In the genomic region with DNA sequence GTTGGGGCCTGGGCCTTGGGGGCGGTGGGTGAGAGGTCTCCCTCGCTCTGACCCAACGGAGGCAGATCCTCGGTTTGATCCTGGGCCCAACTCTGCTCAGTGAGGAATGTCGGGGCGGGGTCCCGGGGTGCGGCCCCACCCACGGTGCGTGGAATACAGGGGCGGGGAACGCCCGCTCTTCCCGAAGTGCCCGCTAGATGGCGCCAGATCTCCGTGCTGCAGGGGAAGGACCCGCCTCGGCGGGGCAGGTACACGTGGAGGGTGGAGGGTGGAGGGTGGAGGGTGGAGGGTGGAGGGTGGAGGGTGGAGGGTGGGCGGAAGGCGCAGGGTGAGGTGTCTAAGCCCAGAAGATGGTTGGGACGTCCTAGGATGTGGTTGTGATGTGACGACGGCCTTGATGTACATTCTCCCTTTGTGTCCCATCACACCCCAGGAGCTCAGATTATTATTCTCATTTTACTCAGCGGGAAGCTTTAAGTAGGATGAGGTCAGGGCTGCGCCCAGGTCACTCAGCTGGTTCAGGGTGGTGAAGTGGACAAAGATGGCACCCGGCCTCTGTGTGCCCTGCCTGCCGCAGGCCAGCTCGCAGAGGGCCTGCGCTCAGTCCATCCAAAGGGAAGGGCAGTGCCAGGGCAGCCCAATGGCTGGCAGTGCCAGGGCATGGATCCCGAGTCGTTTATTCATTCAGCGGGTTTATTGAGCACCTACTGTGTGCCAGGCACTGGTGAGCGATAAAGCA, we compare ENCODE assay signal across 8 cellular contexts. TPM values are rescaled to one million over a fixed set of nuclear protein-coding genes. Genes with fewer than 3 reads are reported as not detected.
DNase-seq lines count a peak whose midpoint lies in the region; ATAC-seq and TF ChIP-seq lines count a peak whose summit lies in the region.

No MANE protein-coding gene starts in this region.

- H3K4me1 ChIP-seq in left ventricle myocardium inferior (peaks cover 14% of the 10 kb centered on the region), gastrocnemius medialis (peaks cover 19 to 23% of the 10 kb centered on the region in 2 donors)

- DNase-seq in GM03348 (ENCODE audit: low spot score) (peak; percentile 93), LNCaP clone FGC (ENCODE audit: low read depth) (no peak), T follicular helper cell (ENCODE audit: low read depth) (peak; percentile 75), left ventricle myocardium inferior (peak; percentile 82), gastrocnemius medialis (peak; percentile 29 to 65)
- peak; percentile 77 for DNase-seq in activated naive CD8-positive, alpha-beta T cell treated with anti-CD3 and anti-CD28 coated beads, Interleukin-2, amount 50 U/mL, for 16 hours (ENCODE audit: low read depth, low spot score)

- H3K36me3 ChIP-seq in left ventricle myocardium inferior (no peaks in the 10 kb centered on the region), gastrocnemius medialis (no peaks in the 10 kb centered on the region)

- ATAC-seq in GM21786 (IDR thresholded peaks at IDR 0.05; ENCODE audit: unreplicated experiment) (peak; percentile 60), gastrocnemius medialis (peak; percentile 79), HG02973 (IDR thresholded peaks at IDR 0.05; ENCODE audit: unreplicated experiment) (no peak)

- H3K4me3 ChIP-seq in LNCaP clone FGC (ENCODE audit: low read depth, low read length) (no peak overlapping the region), left ventricle myocardium inferior (peak overlapping the region; percentile 52), gastrocnemius medialis (peak overlapping the region in 1 of 4 donors; percentile 29)

- TF ChIP-seq CTCF in LNCaP clone FGC (IDR thresholded peaks at IDR 0.05; ENCODE audit: control insufficient read depth, extremely low read depth, insufficient read depth) (peak; percentile 97), left ventricle myocardium inferior (IDR thresholded peaks at IDR 0.05; ENCODE audit: borderline replicate concordance) (peak; percentile 86), gastrocnemius medialis (IDR thresholded peaks at IDR 0.05 in 4 of 5, conservative IDR thresholded peaks at IDR 0.05 in 1 of 5) (peak; percentile 71 to 96 (median 91))

- H3K9me3 ChIP-seq in left ventricle myocardium inferior (replicated peaks), result no peaks in the 10 kb centered on the region
- no peaks in the 10 kb centered on the region for H3K9me3 ChIP-seq in gastrocnemius medialis

- TF ChIP-seq POLR2A in gastrocnemius medialis (IDR thresholded peaks at IDR 0.05), result no peak

- H3K27me3 ChIP-seq in left ventricle myocardium inferior (ENCODE audit: low read depth), result no peaks in the 10 kb centered on the region
- no peaks in the 10 kb centered on the region for H3K27me3 ChIP-seq in gastrocnemius medialis

- in situ Hi-C loops in gastrocnemius medialis (cut with MboI; ENCODE audit: low sequenced_read_pairs in 4 of 4), result loop anchor here in 2 of 4 donors (5.0 to 25.0 kb wide), 3 partner anchors 83 to 253 kb away; partner anchors contain the start of gene RBM22 (in 2 of the 2)

- H3K27ac ChIP-seq in left ventricle myocardium inferior (replicated peaks), result peak overlapping the region; percentile 23
- H3K27ac ChIP-seq in gastrocnemius medialis, result peak overlapping the region in 3 of 4 donors; percentile 18 to 80 (median 60)

- intact Hi-C loops in left ventricle myocardium inferior (cut with micrococcal nuclease) (loop anchor here (5.0 kb wide), 1 partner anchor 63 kb away; no protein-coding TSS in a partner anchor), gastrocnemius medialis (cut with DNase I; ENCODE audit: low total_unique reads) (loop anchor here (1.0 to 10.0 kb wide), 4 partner anchors 64 to 388 kb away; partner anchors contain the start of genes IRGM and RBM22)

RNA-seq across cellular contexts. Expression of gene RPS14, which starts 9.4 kb away (rescaled TPM):
- total RNA-seq in left ventricle myocardium inferior, result 1,202 TPM
- total RNA-seq in gastrocnemius medialis, result 1,000 to 10,000 TPM; 1,865 to 2,215 (median 2,024) TPM

RNA-seq across cellular contexts. Expression of gene CD74, which starts 46.3 kb away (rescaled TPM):
- 251 TPM for total RNA-seq in left ventricle myocardium inferior
- 100 to 1,000 TPM; 123 to 291 (median 160) TPM for total RNA-seq in gastrocnemius medialis

RNA-seq across cellular contexts. Expression of gene NDST1, which starts 48.9 kb away (rescaled TPM):
- 58.9 TPM for total RNA-seq in left ventricle myocardium inferior
- total RNA-seq in gastrocnemius medialis, result 10 to 100 TPM; 36.1 to 70.5 (median 50.5) TPM
